23 cellular contexts compared by ENCODE assay signal in the genomic region with DNA sequence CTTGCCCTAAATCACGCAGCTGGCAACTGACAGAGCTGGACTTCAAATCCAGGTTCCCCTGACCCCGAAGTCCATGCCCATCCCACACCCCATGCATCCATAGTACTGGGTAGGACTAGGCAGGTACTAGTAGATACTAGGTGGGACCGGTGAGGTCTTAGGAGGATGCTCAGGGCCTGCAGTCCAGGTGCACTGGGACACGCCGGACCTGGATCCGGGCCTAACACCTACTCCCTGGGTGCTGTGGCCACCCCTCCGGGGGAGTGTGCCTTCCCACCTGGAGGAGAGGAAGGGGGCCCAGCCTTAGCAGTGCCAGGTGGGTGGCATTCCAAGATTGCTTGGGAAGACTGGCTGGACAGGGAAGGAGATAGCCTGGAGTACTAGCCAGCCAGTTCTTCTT.
DNase-seq lines count a peak whose midpoint lies in the region; ATAC-seq, FAIRE-seq and TF ChIP-seq lines count a peak whose summit lies in the region.
"Had no signal": no experiment of that assay in that cellular context is flagged by ENCODE, and none has a peak within 500 bp of the region (broad histone marks: within the 10 kb centered on the region; RNA-seq: fewer than 3 reads in every experiment).

No MANE protein-coding gene starts in this region.

- H2BK12ac ChIP-seq in H1 (ENCODE audit: low read depth, low read length): no peak overlapping the region; the same call in 1 of the 2 replicates

- no peak overlapping the region for H3K18ac ChIP-seq in H1 (ENCODE audit: extremely low read depth, low read length)

- no peak overlapping the region for H3K4me3 Mint-ChIP-seq in natural killer cell treated with Interleukin-12 subunit alpha and Interleukin-12 subunit beta and Interleukin-15 and Interleukin-18, amount 100 ng/mL, for 72 hours
- no peak overlapping the region for H3K4me3 Mint-ChIP-seq in natural killer cell
- H3K4me3 Mint-ChIP-seq: CD8-positive, alpha-beta T cell had no signal

- H4K5ac ChIP-seq in H1 (ENCODE audit: insufficient read length, low read depth, low read length): no peak overlapping the region

- H3K9ac ChIP-seq in H1 (replicated peaks in 1 of 4; ENCODE audit: extremely low read depth in 1 of 4, low read depth in 3 of 4, low read length in 3 of 4): no peak overlapping the region
- H3K9ac ChIP-seq: BLaER1 treated with 17β-estradiol and CSF1 and Interleukin-3, amounts not matched to agents 10 nM and 100 nM; GM23248 had no signal

- H3K56ac ChIP-seq in H1 (replicated peaks; ENCODE audit: insufficient read length, low read depth, low read length): no peak overlapping the region

- H3K9me3 Mint-ChIP-seq in natural killer cell treated with Interleukin-12 subunit alpha and Interleukin-12 subunit beta and Interleukin-15 and Interleukin-18, amount 100 ng/mL, for 72 hours: no peaks in the 10 kb centered on the region
- no peaks in the 10 kb centered on the region for H3K9me3 Mint-ChIP-seq in natural killer cell
- H3K9me3 Mint-ChIP-seq: CD8-positive, alpha-beta T cell had no signal

- no peak overlapping the region for H4K91ac ChIP-seq in H1 (replicated peaks; ENCODE audit: insufficient read length, low read length)

- no peak overlapping the region for H2BK15ac ChIP-seq in H1 (ENCODE audit: low read length)

- no peak overlapping the region for H3K27ac ChIP-seq in H1 (ENCODE audit: low read depth, low read length)
- H3K27ac ChIP-seq in sigmoid colon: peak overlapping the region; percentile 76 to 84 (median 81)
- no peak overlapping the region for H3K27ac ChIP-seq in lower lobe of right lung
- H3K27ac ChIP-seq: BLaER1 treated with 17β-estradiol and CSF1 and Interleukin-3, amounts not matched to agents 10 nM and 100 nM; GM23248 had no signal

- H3K4me3 ChIP-seq in H1 (ENCODE audit: extremely low read depth in 1 of 4, insufficient read depth in 2 of 4, low read depth in 3 of 4, low read length in 4 of 4): no peak overlapping the region
- H3K4me3 ChIP-seq in sigmoid colon: no peak overlapping the region
- no peak overlapping the region for H3K4me3 ChIP-seq in lower lobe of right lung
- H3K4me3 ChIP-seq: BLaER1 treated with 17β-estradiol and CSF1 and Interleukin-3, amounts not matched to agents 10 nM and 100 nM; GM23248 had no signal

- POLR2A ChIA-PET in H1 (lab: Charles Lee; ENCODE audit: partially characterized antibody): no interaction called here

- no peak for TF ChIP-seq RAD21 in H1 (IDR thresholded peaks at IDR 0.05 in 1 of 2, conservative IDR thresholded peaks at IDR 0.05 in 1 of 2; ENCODE audit: low read depth in 2 of 2, low read length in 2 of 2)

- no peaks in the 10 kb centered on the region for H4K20me1 ChIP-seq in H1 (replicated peaks in 1 of 2; ENCODE audit: control insufficient read depth in 1 of 2, insufficient read depth in 2 of 2, low read length in 2 of 2)
- H4K20me1 ChIP-seq: BLaER1 treated with 17β-estradiol and CSF1 and Interleukin-3, amounts not matched to agents 10 nM and 100 nM had no signal

- H3K14ac ChIP-seq in H1 (ENCODE audit: insufficient read length): no peak overlapping the region

- no peak for FAIRE-seq in H1 (lab: Jason Lieb, UNC)
- FAIRE-seq: GM19239, RCC 7860 had no signal

- H3K27me3 ChIP-seq in H1 (replicated peaks in 1 of 4; ENCODE audit: control insufficient read depth in 3 of 4, extremely low read depth in 1 of 4, insufficient read depth in 3 of 4, low read length in 3 of 4): no peaks in the 10 kb centered on the region
- H3K27me3 ChIP-seq in sigmoid colon: no peaks in the 10 kb centered on the region
- no peaks in the 10 kb centered on the region for H3K27me3 ChIP-seq in lower lobe of right lung (ENCODE audit: low read depth)
- H3K27me3 ChIP-seq: BLaER1 treated with 17β-estradiol and CSF1 and Interleukin-3, amounts not matched to agents 10 nM and 100 nM had no signal

- H4K8ac ChIP-seq in H1 (ENCODE audit: extremely low read depth, insufficient read depth, low read length): peak overlapping the region; percentile 18; the same call in 1 of the 2 replicates

- H3K9me3 ChIP-seq in H1 (ENCODE audit: insufficient read depth in 2 of 2, low read depth in 1 of 2, low read length in 1 of 2): no peaks in the 10 kb centered on the region
- no peaks in the 10 kb centered on the region for H3K9me3 ChIP-seq in sigmoid colon
- no peaks in the 10 kb centered on the region for H3K9me3 ChIP-seq in lower lobe of right lung
- H3K9me3 ChIP-seq: BLaER1 treated with 17β-estradiol and CSF1 and Interleukin-3, amounts not matched to agents 10 nM and 100 nM had no signal

- no peak overlapping the region for H3K4me2 ChIP-seq in H1 (ENCODE audit: insufficient read depth in 1 of 2, low read depth in 2 of 2, low read length in 2 of 2)
- H3K4me2 ChIP-seq: BLaER1 treated with 17β-estradiol and CSF1 and Interleukin-3, amounts not matched to agents 10 nM and 100 nM had no signal

- peaks cover 0 to 2% of the 10 kb centered on the region in 2 donors for H3K27me3 Mint-ChIP-seq in natural killer cell treated with Interleukin-12 subunit alpha and Interleukin-12 subunit beta and Interleukin-15 and Interleukin-18, amount 100 ng/mL, for 72 hours
- H3K27me3 Mint-ChIP-seq in natural killer cell (ENCODE audit: low read depth in 2 of 2): no peaks in the 10 kb centered on the region

- no peak overlapping the region for H3K23ac ChIP-seq in H1 (ENCODE audit: insufficient read length)

- peaks cover 2% of the 10 kb centered on the region; the same call in 1 of the 2 replicates for H3K23me2 ChIP-seq in H1 (ENCODE audit: low read depth, low read length)

- no peaks in the 10 kb centered on the region for H3K36me3 Mint-ChIP-seq in natural killer cell treated with Interleukin-12 subunit alpha and Interleukin-12 subunit beta and Interleukin-15 and Interleukin-18, amount 100 ng/mL, for 72 hours
- no peaks in the 10 kb centered on the region for H3K36me3 Mint-ChIP-seq in natural killer cell
- H3K36me3 Mint-ChIP-seq: CD8-positive, alpha-beta T cell had no signal

- H2AFZ ChIP-seq in H1 (ENCODE audit: low read length): no peak overlapping the region
- H2AFZ ChIP-seq: GM23248 had no signal

- ATAC-seq in natural killer cell treated with Interleukin-12 subunit alpha and Interleukin-12 subunit beta and Interleukin-15 and Interleukin-18, amount 100 ng/mL, for 72 hours: peak; percentile 6 to 16
- ATAC-seq in natural killer cell (no peak), GM18868 (IDR thresholded peaks at IDR 0.05; ENCODE audit: unreplicated experiment) (no peak), GM21723 (IDR thresholded peaks at IDR 0.05; ENCODE audit: unreplicated experiment) (no peak), lower lobe of right lung (no peak)
- ATAC-seq: CD8-positive, alpha-beta T cell had no signal

- no peak for TF ChIP-seq CTCF in natural killer cell (IDR thresholded peaks at IDR 0.05)
- no peak for TF ChIP-seq CTCF in H1 (IDR thresholded peaks at IDR 0.05; ENCODE audit: control extremely low read depth in 1 of 3, insufficient read depth in 1 of 3, low read depth in 1 of 3, low read length in 3 of 3)
- TF ChIP-seq CTCF in sigmoid colon (IDR thresholded peaks at IDR 0.05): no peak
- TF ChIP-seq CTCF in lower lobe of right lung (IDR thresholded peaks at IDR 0.05): no peak

- no peak overlapping the region for H2BK20ac ChIP-seq in H1 (ENCODE audit: low read length)

- no peak overlapping the region for H3K27ac Mint-ChIP-seq in natural killer cell treated with Interleukin-12 subunit alpha and Interleukin-12 subunit beta and Interleukin-15 and Interleukin-18, amount 100 ng/mL, for 72 hours
- H3K27ac Mint-ChIP-seq in natural killer cell: no peak overlapping the region
- H3K27ac Mint-ChIP-seq: CD8-positive, alpha-beta T cell had no signal

- H3K36me3 ChIP-seq in H1 (ENCODE audit: control insufficient read depth in 2 of 4, insufficient read depth in 4 of 4, low read length in 3 of 4): no peaks in the 10 kb centered on the region
- peaks cover 0 to 29% (median 3%) of the 10 kb centered on the region in 4 donors for H3K36me3 ChIP-seq in sigmoid colon
- no peaks in the 10 kb centered on the region for H3K36me3 ChIP-seq in lower lobe of right lung
- H3K36me3 ChIP-seq: BLaER1 treated with 17β-estradiol and CSF1 and Interleukin-3, amounts not matched to agents 10 nM and 100 nM had no signal

- intact Hi-C loops in natural killer cell (cut with micrococcal nuclease) (no loop called here), sigmoid colon (cut with DNase I) (no loop called here), lower lobe of right lung (cut with DNase I) (no loop called here)

- H2BK5ac ChIP-seq in H1 (ENCODE audit: low read depth, low read length): no peak overlapping the region

- peaks cover 0 to 4% (median 0%) of the 10 kb centered on the region in 4 experiments; a peak in 1 of 7 replicates for H3K4me1 ChIP-seq in H1 (replicated peaks in 1 of 4; ENCODE audit: control insufficient read depth in 3 of 4, insufficient read depth in 4 of 4, low read length in 3 of 4)
- H3K4me1 ChIP-seq in sigmoid colon: peaks cover 2 to 89% (median 76%) of the 10 kb centered on the region in 4 donors
- peaks cover 22% of the 10 kb centered on the region for H3K4me1 ChIP-seq in lower lobe of right lung
- H3K4me1 ChIP-seq: BLaER1 treated with 17β-estradiol and CSF1 and Interleukin-3, amounts not matched to agents 10 nM and 100 nM had no signal

- H3K4ac ChIP-seq in H1 (replicated peaks; ENCODE audit: insufficient read length, low read depth, low read length): no peak overlapping the region

- no peaks in the 10 kb centered on the region for H3K4me1 Mint-ChIP-seq in natural killer cell treated with Interleukin-12 subunit alpha and Interleukin-12 subunit beta and Interleukin-15 and Interleukin-18, amount 100 ng/mL, for 72 hours (ENCODE audit: low read depth in 2 of 2)
- no peaks in the 10 kb centered on the region for H3K4me1 Mint-ChIP-seq in natural killer cell

- no peak overlapping the region for H2AK5ac ChIP-seq in H1 (ENCODE audit: low read depth, low read length)

- no peak for DNase-seq in natural killer cell treated with Interleukin-12 subunit alpha and Interleukin-12 subunit beta and Interleukin-15 and Interleukin-18, amount 100 ng/mL, for 72 hours (ENCODE audit: low spot score)
- DNase-seq in natural killer cell (no peak), H1 (ENCODE audit: low read depth in 1 of 2, low spot score in 2 of 2) (no peak), sigmoid colon (peak; percentile 58), lower lobe of right lung (no peak)
- DNase-seq: Calu3; CD8-positive, alpha-beta T cell; GF-D8; GM23248; HCEC 1CT; KBM-7; NCI-H1105; NCI-H1694; NCI-H2081 treated with DMSO at 0.1 percent for 48 hours; NCI-H2227 treated with DMSO at 0.1 percent for 48 hours; NCI-H510A treated with DMSO at 0.1 percent for 48 hours; NCI-H774; SHP77 treated with DMSO at 0.1 percent for 48 hours had no signal

- no peaks in the 10 kb centered on the region for H3K79me2 ChIP-seq in H1 (ENCODE audit: control insufficient read depth in 1 of 2, insufficient read depth in 2 of 2, low read length in 2 of 2)

- no peaks in the 10 kb centered on the region for H3K79me1 ChIP-seq in H1 (ENCODE audit: low read depth, low read length)

- WGBS in H1 (ENCODE audit: extremely low coverage in 1 of 2, insufficient coverage in 1 of 2, insufficient read length in 1 of 2, insufficient replicate concordance in 2 of 2, low coverage in 1 of 2, low lambda C conversion rate in 2 of 2, missing lambda C conversion rate in 1 of 2), 2 experiments: 95% methylated on average over 7 of the region's 7 CpGs; no CpG with 5 or more reads in 1 of the 2 experiments
- 95 to 96% methylated on average over 7 of the region's 7 CpGs for WGBS in sigmoid colon, 2 donors

- H2BK120ac ChIP-seq in H1 (replicated peaks; ENCODE audit: low read depth, low read length): no peak overlapping the region

- TF ChIP-seq EP300 in H1 (IDR thresholded peaks at IDR 0.05; ENCODE audit: borderline replicate concordance in 1 of 2, low read depth in 2 of 2, low read length in 2 of 2): no peak
- no peak for TF ChIP-seq EP300 in sigmoid colon (IDR thresholded peaks at IDR 0.05)

- TF ChIP-seq POLR2A in H1 (IDR thresholded peaks at IDR 0.05; ENCODE audit: control extremely low read depth in 1 of 2, low read depth in 2 of 2, low read length in 2 of 2) (no peak), sigmoid colon (IDR thresholded peaks at IDR 0.05) (no peak)

- CTCF ChIA-PET in H1 (lab: Charles Lee; ENCODE audit: partially characterized antibody): interaction anchor here (1.5 to 2.5 kb wide), 4 partner anchors 9 to 165 kb away, joined by 5 to 15 read pairs (median 9); no protein-coding TSS in a partner anchor

Comparison
In these comparisons a context has a peak if more than half of its experiments do, and no peak if none do; other contexts are left out.
1. ATAC-seq: peak in natural killer cell treated with Interleukin-12 subunit alpha and Interleukin-12 subunit beta and Interleukin-15 and Interleukin-18, amount 100 ng/mL, for 72 hours (2 of 2); none in natural killer cell (0 of 3), GM18868 (single experiment), GM21723 (single experiment) and lower lobe of right lung (0 of 2).
2. H3K27ac ChIP-seq: peak in sigmoid colon (4 of 4); none in H1 (single experiment) and lower lobe of right lung (single experiment).